Comparison of ENCODE assay signal across 10 cellular contexts in genomic region chr12:123094349-123095073, GRCh38. TPM values are rescaled to one million over a fixed set of nuclear protein-coding genes. Genes with fewer than 3 reads are reported as not detected.
A peak's percentile ranks its signal among the peaks of the same experiment; 100 is the strongest.
DNase-seq lines count a peak whose midpoint lies in the region; ATAC-seq and TF ChIP-seq lines count a peak whose summit lies in the region.
"Had no signal": no experiment of that assay in that cellular context is flagged by ENCODE, and none has a peak within 500 bp of the region (broad histone marks: within the 10 kb centered on the region; RNA-seq: fewer than 3 reads in every experiment).

No MANE protein-coding gene starts in this region.

- H3K4me2 ChIP-seq in GM23248 (ENCODE audit: unreplicated experiment) (peak overlapping the region; percentile 54), skeletal muscle satellite cell (ENCODE audit: low read length) (peak overlapping the region; percentile 10)

- ATAC-seq in heart left ventricle (peak in 3 of 4 donors; percentile 7 to 26 (median 17)), GM21367 (IDR thresholded peaks at IDR 0.05; ENCODE audit: unreplicated experiment) (no peak)
- ATAC-seq: natural killer cell treated with Interleukin-12 subunit alpha and Interleukin-12 subunit beta and Interleukin-15 and Interleukin-18, amount 100 ng/mL, for 72 hours had no signal

- TF ChIP-seq POLR2A in heart left ventricle (IDR thresholded peaks at IDR 0.05) = no peak

- H3K27me3 ChIP-seq in GM23248 (replicated peaks; ENCODE audit: insufficient read depth) (peaks cover 5% of the 10 kb centered on the region), WERI-Rb-1 (ENCODE audit: insufficient read depth, low read depth, severe bottlenecking) (no peaks in the 10 kb centered on the region), heart left ventricle (no peaks in the 10 kb centered on the region), skeletal muscle satellite cell (ENCODE audit: control insufficient read depth, insufficient read depth, low read length) (no peaks in the 10 kb centered on the region)

- H3K4me1 ChIP-seq in GM23248 (ENCODE audit: insufficient read depth) = peaks cover 14% of the 10 kb centered on the region
- peaks cover 16 to 75% (median 69%) of the 10 kb centered on the region in 12 donors for H3K4me1 ChIP-seq in heart left ventricle
- peaks cover 31% of the 10 kb centered on the region for H3K4me1 ChIP-seq in skeletal muscle satellite cell (ENCODE audit: control insufficient read depth, insufficient read depth, low read length)

- H3K36me3 ChIP-seq in GM23248 (ENCODE audit: low read depth) (no peaks in the 10 kb centered on the region), WERI-Rb-1 (no peaks in the 10 kb centered on the region), heart left ventricle (no peaks in the 10 kb centered on the region), skeletal muscle satellite cell (ENCODE audit: insufficient read depth, low read length) (no peaks in the 10 kb centered on the region)

- intact Hi-C loops in heart left ventricle (cut with DNase I) = loop anchor here in 3 of 10 donors (5.0 to 10.0 kb wide), 2 partner anchors 32 to 50 kb away; no protein-coding TSS in a partner anchor

- peaks cover 14% of the 10 kb centered on the region for H3F3A ChIP-seq in GM23248 (ENCODE audit: insufficient read depth)

- H3K27ac ChIP-seq in GM23248 = no peak overlapping the region
- peak overlapping the region; percentile 35; the same call in 1 of the 2 replicates for H3K27ac ChIP-seq in WERI-Rb-1
- peak overlapping the region in 11 of 12 donors; percentile 62 to 92 (median 81) for H3K27ac ChIP-seq in heart left ventricle
- H3K27ac ChIP-seq: SK-N-MC had no signal

- H3K79me2 ChIP-seq in GM23248 (ENCODE audit: insufficient read depth) = no peaks in the 10 kb centered on the region

- H3K9me3 ChIP-seq in GM23248 (ENCODE audit: low read depth) (no peaks in the 10 kb centered on the region), WERI-Rb-1 (ENCODE audit: severe bottlenecking) (no peaks in the 10 kb centered on the region), heart left ventricle (peaks cover 0 to 7% (median 0%) of the 10 kb centered on the region in 12 donors), skeletal muscle satellite cell (replicated peaks; ENCODE audit: low read length) (peaks cover 5% of the 10 kb centered on the region)

- peak; percentile 88 for DNase-seq in GM23248
- no peak for DNase-seq in WERI-Rb-1
- DNase-seq in heart left ventricle = peak in 2 of 5 donors; percentile 63 to 65
- no peak for DNase-seq in NK-92 (lab: John Stamatoyannopoulos, UW; ENCODE audit: unreplicated experiment)
- no peak for DNase-seq in GM19238 (ENCODE audit: insufficient read length, low spot score)
- no peak for DNase-seq in GM10266 (ENCODE audit: extremely low spot score)

- 0 out of 2 replicates have a peak, but pooled peaks cover 3% of the 10 kb centered on the region for H4K20me1 ChIP-seq in GM23248 (ENCODE audit: insufficient read depth)

- H3K4me3 ChIP-seq in GM23248 (no peak overlapping the region), WERI-Rb-1 (ENCODE audit: low read depth, low read length) (no peak overlapping the region), heart left ventricle (no peak overlapping the region), skeletal muscle satellite cell (ENCODE audit: low read length) (no peak overlapping the region)
- H3K4me3 ChIP-seq: SK-N-MC had no signal

- H3K9ac ChIP-seq in GM23248 (no peak overlapping the region), skeletal muscle satellite cell (ENCODE audit: low read depth, low read length) (no peak overlapping the region)

- in situ Hi-C loops in GM23248 (cut with MboI) = no loop called here

- no peaks in the 10 kb centered on the region for H3K9me2 ChIP-seq in GM23248 (ENCODE audit: insufficient read depth)

- TF ChIP-seq CTCF in WERI-Rb-1 (IDR thresholded peaks at IDR 0.05; ENCODE audit: low read depth, low read length) (no peak), heart left ventricle (IDR thresholded peaks at IDR 0.05) (no peak), GM10266 (IDR thresholded peaks at IDR 0.05; ENCODE audit: control insufficient read depth, insufficient read depth, low read depth, missing control alignments) (no peak)

- WGBS in GM23248 (ENCODE audit: low coverage in 1 of 2, low lambda C conversion rate in 2 of 2, missing lambda C conversion rate in 2 of 2), 2 experiments = 42 to 46% methylated on average over 18 of the region's 18 CpGs
- WGBS in heart left ventricle, 4 donors = 31 to 44% (median 35%) methylated on average over 15 to 18 of the region's 18 CpGs

- H2AFZ ChIP-seq in GM23248 = no peak overlapping the region

RNA-seq across cellular contexts. Expression of gene PITPNM2, which starts 56.4 kb away (rescaled TPM):
- total RNA-seq in GM23248 (2014; rRNA removed; shearing (Covaris generic)) = 2.0 and 2.1 TPM in 2 replicates
- polyA plus RNA-seq in GM23248 (2016; fragmentation: Nextera tagmentation; extraction: Ambion mirVana) = 0.37 and 0.63 TPM in 2 replicates
- total RNA-seq in heart left ventricle = 10 to 100 TPM; 13.2 to 28.5 (median 20.7) TPM
- 10 to 100 TPM; 12.0 to 13.0 TPM for polyA plus RNA-seq in heart left ventricle
- 5.0 and 7.9 TPM in 2 replicates for total RNA-seq in skeletal muscle satellite cell (2012; rRNA removed)
